1 cellular context compared by ENCODE assay signal in the genomic region with DNA sequence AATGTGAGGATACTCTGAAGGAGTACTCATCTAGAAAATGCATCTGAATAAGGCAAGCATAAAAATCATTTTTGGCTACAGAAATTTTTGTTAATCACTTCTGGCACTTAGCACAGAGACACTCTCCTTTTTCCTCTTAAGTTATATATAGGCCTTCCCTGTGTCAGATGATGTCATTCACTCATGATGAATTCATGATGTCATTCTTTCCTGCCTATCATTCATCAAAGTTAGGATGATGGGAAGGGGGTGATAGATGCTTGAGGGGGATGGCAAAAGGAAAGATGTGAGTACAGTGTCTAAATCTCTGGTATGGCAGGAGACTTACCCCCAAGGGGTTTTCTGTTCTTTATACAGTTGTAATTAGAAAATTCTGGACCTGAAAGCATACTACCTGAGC.
TF ChIP-seq lines count a peak whose summit lies in the region.

No MANE protein-coding gene starts in this region.

TF ChIP-seq in K562, 482 proteins besides CTCF, POLR2A, EP300 and RAD21 (continued from another document):
- TF ChIP-seq CREM (IDR thresholded peaks at IDR 0.05; ENCODE audit: low read depth) (0 out of 2 replicates have a peak, but pooled peaks have one; percentile 25), TFAM (CRISPR knock-in tag; conservative IDR thresholded peaks at IDR 0.05) (no peak), DPF2 (IDR thresholded peaks at IDR 0.05) (no peak), CREB1 (IDR thresholded peaks at IDR 0.05) (peak; percentile 39; the same call in 1 of the 2 replicates), CREB1 (CRISPR knock-in tag; IDR thresholded peaks at IDR 0.05) (no peak), CCAR2 (IDR thresholded peaks at IDR 0.05; ENCODE audit: low read depth, low read length) (no peak), MEIS2 (IDR thresholded peaks at IDR 0.05; ENCODE audit: partially characterized antibody) (peak; percentile 18), MECOM (CRISPR knock-in tag; IDR thresholded peaks at IDR 0.05) (no peak), NFIX (CRISPR knock-in tag; IDR thresholded peaks at IDR 0.05; ENCODE audit: low read depth) (no peak), ZNF24 (IDR thresholded peaks at IDR 0.05) (no peak), JUNB (CRISPR knock-in tag; conservative IDR thresholded peaks at IDR 0.05) (0 out of 2 replicates have a peak, but pooled peaks have one; percentile 48), EZH2 (IDR thresholded peaks at IDR 0.05; ENCODE audit: borderline replicate concordance, low read depth, low read length) (no peak), ATF7 (IDR thresholded peaks at IDR 0.05) (peak; percentile 67; the same call in 1 of the 2 replicates), SIRT6 (IDR thresholded peaks at IDR 0.05; ENCODE audit: low read depth, low read length) (no peak)
- TF ChIP-seq, protein P1, sequence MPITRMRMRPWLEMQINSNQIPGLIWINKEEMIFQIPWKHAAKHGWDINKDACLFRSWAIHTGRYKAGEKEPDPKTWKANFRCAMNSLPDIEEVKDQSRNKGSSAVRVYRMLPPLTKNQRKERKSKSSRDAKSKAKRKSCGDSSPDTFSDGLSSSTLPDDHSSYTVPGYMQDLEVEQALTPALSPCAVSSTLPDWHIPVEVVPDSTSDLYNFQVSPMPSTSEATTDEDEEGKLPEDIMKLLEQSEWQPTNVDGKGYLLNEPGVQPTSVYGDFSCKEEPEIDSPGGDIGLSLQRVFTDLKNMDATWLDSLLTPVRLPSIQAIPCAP (CRISPR knock-in tag; IDR thresholded peaks at IDR 0.05; ENCODE audit: borderline replicate concordance): no peak
- TF ChIP-seq, protein P2, sequence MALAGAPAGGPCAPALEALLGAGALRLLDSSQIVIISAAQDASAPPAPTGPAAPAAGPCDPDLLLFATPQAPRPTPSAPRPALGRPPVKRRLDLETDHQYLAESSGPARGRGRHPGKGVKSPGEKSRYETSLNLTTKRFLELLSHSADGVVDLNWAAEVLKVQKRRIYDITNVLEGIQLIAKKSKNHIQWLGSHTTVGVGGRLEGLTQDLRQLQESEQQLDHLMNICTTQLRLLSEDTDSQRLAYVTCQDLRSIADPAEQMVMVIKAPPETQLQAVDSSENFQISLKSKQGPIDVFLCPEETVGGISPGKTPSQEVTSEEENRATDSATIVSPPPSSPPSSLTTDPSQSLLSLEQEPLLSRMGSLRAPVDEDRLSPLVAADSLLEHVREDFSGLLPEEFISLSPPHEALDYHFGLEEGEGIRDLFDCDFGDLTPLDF (CRISPR knock-in tag; IDR thresholded peaks at IDR 0.05): no peak
- TF ChIP-seq, protein P3, sequence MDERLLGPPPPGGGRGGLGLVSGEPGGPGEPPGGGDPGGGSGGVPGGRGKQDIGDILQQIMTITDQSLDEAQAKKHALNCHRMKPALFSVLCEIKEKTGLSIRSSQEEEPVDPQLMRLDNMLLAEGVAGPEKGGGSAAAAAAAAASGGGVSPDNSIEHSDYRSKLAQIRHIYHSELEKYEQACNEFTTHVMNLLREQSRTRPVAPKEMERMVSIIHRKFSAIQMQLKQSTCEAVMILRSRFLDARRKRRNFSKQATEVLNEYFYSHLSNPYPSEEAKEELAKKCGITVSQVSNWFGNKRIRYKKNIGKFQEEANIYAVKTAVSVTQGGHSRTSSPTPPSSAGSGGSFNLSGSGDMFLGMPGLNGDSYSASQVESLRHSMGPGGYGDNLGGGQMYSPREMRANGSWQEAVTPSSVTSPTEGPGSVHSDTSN (CRISPR knock-in tag; IDR thresholded peaks at IDR 0.05; ENCODE audit: low read depth): no peak
- TF ChIP-seq, protein P3 (tag; conservative IDR thresholded peaks at IDR 0.05; ENCODE audit: low read depth): 0 out of 2 replicates have a peak, but pooled peaks have one; percentile 27
